Comparison of ENCODE assay signal across 19 cellular contexts in genomic region chr10:5968681-5969453, GRCh38. TPM values are rescaled to one million over a fixed set of nuclear protein-coding genes. Genes with fewer than 3 reads are reported as not detected.
DNase-seq lines count a peak whose midpoint lies in the region; ATAC-seq, FAIRE-seq and TF ChIP-seq lines count a peak whose summit lies in the region.
"Had no signal": no experiment of that assay in that cellular context is flagged by ENCODE, and none has a peak within 500 bp of the region (broad histone marks: within the 10 kb centered on the region; RNA-seq: fewer than 3 reads in every experiment).

No MANE protein-coding gene starts in this region.

- no peak for TF ChIP-seq RAD21 in K562 (CRISPR knock-in tag; conservative IDR thresholded peaks at IDR 0.05 in 1 of 2, IDR thresholded peaks at IDR 0.05 in 1 of 2)

- no TSS peak for BruUV-seq in K562 (replicated peaks; lab: Mats Ljungman, UMichigan)
- no TSS peak for BruUV-seq in PC-3 (replicated peaks; lab: Mats Ljungman, UMichigan)

- no peaks in the 10 kb centered on the region for H3K36me3 Mint-ChIP-seq in neural progenitor cell

- FAIRE-seq in K562 (lab: Jason Lieb, UNC) = no peak
- FAIRE-seq: astrocyte had no signal

- H3F3A ChIP-seq in neural progenitor cell (ENCODE audit: low read depth) = no peaks in the 10 kb centered on the region
- H3F3A ChIP-seq in PC-3 (ENCODE audit: low read length, unreplicated experiment) = no peaks in the 10 kb centered on the region

- H3K36me3 ChIP-seq in K562 (ENCODE audit: control insufficient read depth, insufficient read depth, low read length) (peaks cover 5% of the 10 kb centered on the region; the same call in 1 of the 3 replicates), neural progenitor cell (no peaks in the 10 kb centered on the region), PC-3 (ENCODE audit: low read depth, low read length) (no peaks in the 10 kb centered on the region)

- TF ChIP-seq CTCF in K562 (IDR thresholded peaks at IDR 0.05 in 2 of 3, conservative IDR thresholded peaks at IDR 0.05 in 1 of 3; ENCODE audit: insufficient read depth in 2 of 3, low read depth in 1 of 3, low read length in 3 of 3) = no peak
- TF ChIP-seq CTCF in neural progenitor cell (IDR thresholded peaks at IDR 0.05) = no peak
- TF ChIP-seq CTCF in PC-3 (conservative IDR thresholded peaks at IDR 0.05; ENCODE audit: low read depth, low read length) = no peak

- H3K4me1 ChIP-seq in K562 (replicated peaks in 1 of 2; ENCODE audit: control insufficient read depth in 2 of 2, insufficient read depth in 2 of 2, low read length in 2 of 2) (peaks cover 16 to 27% of the 10 kb centered on the region in 2 experiments), neural progenitor cell (no peaks in the 10 kb centered on the region), PC-3 (ENCODE audit: insufficient read depth, low read length) (no peaks in the 10 kb centered on the region)

- H3K9ac ChIP-seq in K562 (ENCODE audit: insufficient read depth in 1 of 2, low read depth in 2 of 2, low read length in 2 of 2) (no peak overlapping the region), neural progenitor cell (no peak overlapping the region), PC-3 (ENCODE audit: low read length) (no peak overlapping the region)

- H3K4me2 ChIP-seq in K562 (ENCODE audit: insufficient read depth, low read length) (no peak overlapping the region), neural progenitor cell (no peak overlapping the region), PC-3 (ENCODE audit: low read length) (no peak overlapping the region)

- no peak overlapping the region for H3K4me3 Mint-ChIP-seq in neural progenitor cell
- H3K4me3 Mint-ChIP-seq: activated CD4-positive, alpha-beta T cell treated with anti-CD3 and anti-CD28 coated beads, Interleukin-2, amount 10 ng/mL, durations not matched to agents 7 days and 5 days; activated naive CD4-positive, alpha-beta T cell treated with anti-CD3 and anti-CD28 coated beads, Interleukin-2, amount 50 U/mL, for 24 hours had no signal

- TF ChIP-seq POLR2A in K562 (conservative IDR thresholded peaks at IDR 0.05) = no peak

- H4K20me1 ChIP-seq in K562 (replicated peaks; ENCODE audit: control insufficient read depth, insufficient read depth, low read length) = no peaks in the 10 kb centered on the region; the same call in 1 of the 2 replicates
- no peaks in the 10 kb centered on the region for H4K20me1 ChIP-seq in neural progenitor cell (ENCODE audit: low read depth)
- no peaks in the 10 kb centered on the region for H4K20me1 ChIP-seq in PC-3 (ENCODE audit: low read length)

- in situ Hi-C loops in K562 (cut with MboI) = no loop called here

- TF ChIP-seq EP300 in K562 (IDR thresholded peaks at IDR 0.05; ENCODE audit: low read length) = no peak

- H3K4me3 ChIP-seq in K562 (no peak overlapping the region), neural progenitor cell (no peak overlapping the region), PC-3 (ENCODE audit: low read length) (no peak overlapping the region)
- H3K4me3 ChIP-seq: left ventricle myocardium inferior, skin epidermis had no signal

- H3K9me3 ChIP-seq in K562 (replicated peaks; ENCODE audit: control insufficient read depth, insufficient read depth, low read depth, low read length) (no peaks in the 10 kb centered on the region), neural progenitor cell (ENCODE audit: low read depth) (no peaks in the 10 kb centered on the region), PC-3 (ENCODE audit: low read length) (no peaks in the 10 kb centered on the region)
- H3K9me3 ChIP-seq: left ventricle myocardium inferior had no signal

- POLR2A ChIA-PET in K562 (lab: Yijun Ruan, JAX) (interaction anchor here (1.2 kb wide), 1 partner anchor 9 kb away, joined by 3 read pairs; no protein-coding TSS in a partner anchor), PC-3 (lab: Charles Lee; ENCODE audit: unreplicated experiment) (no interaction called here)

- no peak overlapping the region for H3K27ac Mint-ChIP-seq in neural progenitor cell
- H3K27ac Mint-ChIP-seq: activated CD4-positive, alpha-beta T cell treated with anti-CD3 and anti-CD28 coated beads, Interleukin-2, amount 10 ng/mL, durations not matched to agents 7 days and 5 days; activated naive CD4-positive, alpha-beta T cell treated with anti-CD3 and anti-CD28 coated beads, Interleukin-2, amount 50 U/mL, for 24 hours had no signal

- peaks cover 10% of the 10 kb centered on the region for H3K27me3 Mint-ChIP-seq in neural progenitor cell (ENCODE audit: insufficient read depth, low read depth)
- H3K27me3 Mint-ChIP-seq: activated CD4-positive, alpha-beta T cell treated with anti-CD3 and anti-CD28 coated beads, Interleukin-2, amount 10 ng/mL, durations not matched to agents 7 days and 5 days; activated naive CD4-positive, alpha-beta T cell treated with anti-CD3 and anti-CD28 coated beads, Interleukin-2, amount 50 U/mL, for 24 hours; CD4-positive, alpha-beta memory T cell had no signal

- no peak overlapping the region for H3K27ac ChIP-seq in K562 (ENCODE audit: extremely low read depth, low read depth, low read length)
- H3K27ac ChIP-seq in neural progenitor cell = no peak overlapping the region
- H3K27ac ChIP-seq in PC-3 (ENCODE audit: low read length) = no peak overlapping the region

- CTCF ChIA-PET in K562 (lab: Yijun Ruan, JAX; ENCODE audit: low intra/inter-chr PET ratio) = no interaction called here
- CTCF ChIA-PET in PC-3 (lab: Charles Lee) = no interaction called here

- H3K9me1 ChIP-seq in K562 (ENCODE audit: control insufficient read depth, insufficient read depth, low read length) = no peaks in the 10 kb centered on the region

- DNase-seq in left ventricle myocardium superior (peak; percentile 20), left cardiac atrium (no peak), K562 (ENCODE audit: extremely low read depth in 1 of 4, low spot score in 3 of 4) (no peak), neural progenitor cell (ENCODE audit: low spot score) (no peak), PC-3 (no peak), NK-92 (lab: John Stamatoyannopoulos, UW; ENCODE audit: unreplicated experiment) (no peak), NCI-H2107 (lab: John Stamatoyannopoulos, UW) (no peak)
- no peak for DNase-seq in stimulated activated CD4-positive, alpha-beta T cell treated with anti-CD3 and anti-CD28 coated beads, Interleukin-4, amount 100 ng/mL, for 1 hour
- DNase-seq: activated CD4-positive, alpha-beta T cell treated with anti-CD3 and anti-CD28 coated beads, Interleukin-2, amount 10 ng/mL, durations not matched to agents 7 days and 5 days; CD4-positive, alpha-beta memory T cell; DMS79; left ventricle myocardium inferior; MM.1S; NCI-H1436 treated with DMSO at 0.1 percent for 48 hours; NCI-H2227 treated with DMSO at 0.1 percent for 48 hours; stimulated activated CD4-positive, alpha-beta T cell treated with anti-CD3 and anti-CD28 coated beads, Interleukin-4, amount 100 ng/mL, for 24 hours had no signal

- ATAC-seq in left ventricle myocardium superior = no peak
- no peak for ATAC-seq in left cardiac atrium
- ATAC-seq in K562 = no peak; the same call in 2 of the 3 replicates
- ATAC-seq in PC-3 = no peak

- intact Hi-C loops in left ventricle myocardium superior (cut with micrococcal nuclease) = no loop called here
- intact Hi-C loops in left cardiac atrium (cut with DNase I) = no loop called here
- intact Hi-C loops in K562 (cut with micrococcal nuclease) = no loop called here
- intact Hi-C loops in PC-3 (cut with micrococcal nuclease) = no loop called here

- H3K27me3 ChIP-seq in K562 (ENCODE audit: control insufficient read depth in 2 of 2, insufficient read depth in 2 of 2, low read length in 2 of 2) (no peaks in the 10 kb centered on the region), neural progenitor cell (peaks cover 18% of the 10 kb centered on the region), PC-3 (ENCODE audit: low read length) (no peaks in the 10 kb centered on the region)

- H2AFZ ChIP-seq in K562 (ENCODE audit: low read depth, low read length) (no peak overlapping the region), neural progenitor cell (replicated peaks) (peak overlapping the region; percentile 42), PC-3 (ENCODE audit: low read length) (no peak overlapping the region)

- H3K9me3 Mint-ChIP-seq in neural progenitor cell = peaks cover 4% of the 10 kb centered on the region
- H3K9me3 Mint-ChIP-seq: activated CD4-positive, alpha-beta T cell treated with anti-CD3 and anti-CD28 coated beads, Interleukin-2, amount 10 ng/mL, durations not matched to agents 7 days and 5 days; activated naive CD4-positive, alpha-beta T cell treated with anti-CD3 and anti-CD28 coated beads, Interleukin-2, amount 50 U/mL, for 24 hours; CD4-positive, alpha-beta memory T cell had no signal

- peaks cover 6% of the 10 kb centered on the region for H3K4me1 Mint-ChIP-seq in neural progenitor cell

- H3K9me2 ChIP-seq in PC-3 (replicated peaks; ENCODE audit: low read length) = no peaks in the 10 kb centered on the region

- peaks cover 36% of the 10 kb centered on the region for H3K79me2 ChIP-seq in K562 (ENCODE audit: control insufficient read depth, insufficient read depth, low read length)
- no peaks in the 10 kb centered on the region for H3K79me2 ChIP-seq in neural progenitor cell (ENCODE audit: low read depth)
- no peaks in the 10 kb centered on the region for H3K79me2 ChIP-seq in PC-3 (ENCODE audit: low read length)

- WGBS in K562 (ENCODE audit: insufficient coverage, low coverage, missing lambda C conversion rate) = 77% methylated on average over 8 of the region's 9 CpGs

RNA-seq across cellular contexts. Expression of gene IL15RA, which starts 8.5 kb away (rescaled TPM):
- total RNA-seq in left ventricle myocardium superior = 7.0 TPM
- total RNA-seq in left cardiac atrium = 10 to 100 TPM; 10.9 to 15.7 TPM
- 12.8 and 14.2 TPM in 2 replicates for total RNA-seq in K562 (2011; cell fraction: chromatin; rRNA removed; ENCODE audit: low replicate concordance)
- total RNA-seq in K562 (2011; cell fraction: nucleolus; rRNA removed) = 16.7 and 17.9 TPM in 2 replicates
- 13.9 and 18.0 TPM in 2 replicates for total RNA-seq in K562 (2011; cell fraction: nucleoplasm; rRNA removed)
- 9.8 and 10.1 TPM in 2 replicates for total RNA-seq in K562 (2014; rRNA removed)
- 4.0 and 4.5 TPM in 2 replicates for total RNA-seq in K562 (2014; rRNA removed; fragmentation: Illumina TruSeq; extraction: Trizol)
- 4.7 and 5.2 TPM in 2 replicates for total RNA-seq in K562 (2015; rRNA removed; fragmentation: Illumina TruSeq; extraction: Trizol)
- total RNA-seq in K562 (2021) = 9.4 and 11.7 TPM in 2 replicates
- 8.0 and 18.3 TPM in 2 replicates for polyA plus RNA-seq in K562 (2011; rRNA removed)
- polyA plus RNA-seq in K562 (2011; cell fraction: cytosol; rRNA removed) = 20.1 and 26.7 TPM in 2 replicates
- 12.0 and 12.3 TPM in 2 replicates for polyA plus RNA-seq in K562 (2011; cell fraction: nucleus; rRNA removed)
- polyA plus RNA-seq in K562 (2012) = 5.6 and 11.1 TPM in 2 replicates
- 10.6 and 11.2 TPM in 2 replicates for polyA plus RNA-seq in K562 (2014; fragmentation: Illumina TruSeq; extraction: Trizol)
- 1 to 10 TPM; 1.2 to 2.0 TPM for polyA plus RNA-seq in K562 (2014; fragmentation: Nextera tagmentation; extraction: Ambion mirVana)
- polyA plus RNA-seq in K562 (2014; rRNA removed) = 8.7 and 9.9 TPM in 2 replicates
- polyA minus RNA-seq in K562 (2011; rRNA and poly(A)+ RNA removed) = 4.5 and 4.7 TPM in 2 replicates
- polyA minus RNA-seq in K562 (2011; cell fraction: cytosol; rRNA and poly(A)+ RNA removed) = 10.1 and 10.2 TPM in 2 replicates
- 2.9 and 3.1 TPM in 2 replicates for polyA minus RNA-seq in K562 (2011; cell fraction: nucleus; rRNA and poly(A)+ RNA removed)
- not detected in 2 replicates for total RNA-seq in neural progenitor cell (ENCODE audit: low replicate concordance)
- total RNA-seq in PC-3 (2014; rRNA removed) = 4.4 and 5.9 TPM in 2 replicates
